ENCODE assay signal across 16 cellular contexts in genomic region chr15:62639432-62639831, GRCh38.
"Had no signal": no experiment of that assay in that cellular context is flagged by ENCODE, and none has a peak within 500 bp of the region (broad histone marks: within the 10 kb centered on the region; RNA-seq: fewer than 3 reads in every experiment).

No MANE protein-coding gene starts in this region.

- DNase-seq: cerebellar nuclear complex; dermis blood vessel endothelial cell; endodermal cell; erythroblast; islet precursor cell; left lung; mesenchymal stem cell; naive B cell; posterior cingulate gyrus; right cardiac atrium; small intestine; stimulated activated CD4-positive, alpha-beta T cell treated with anti-CD3 and anti-CD28 coated beads, Interleukin-12 subunit alpha, Interleukin-12 subunit beta, amount 100 ng/mL, for 4 hours; stimulated activated naive CD4-positive, alpha-beta T cell had no signal

- H3K27me3 Mint-ChIP-seq: type B pancreatic cell had no signal

- H3K4me3 Mint-ChIP-seq: endodermal cell, naive B cell, type B pancreatic cell had no signal

- H3K9me3 ChIP-seq: left lung, neutrophil had no signal

- H3K36me3 ChIP-seq: left lung, neutrophil had no signal

- H3K27me3 ChIP-seq: left lung had no signal

- H3K9me3 Mint-ChIP-seq: endodermal cell, naive B cell, type B pancreatic cell had no signal

- H3K27ac ChIP-seq: left lung, neutrophil had no signal

- H3K4me3 ChIP-seq: left lung, lung had no signal

- ATAC-seq: left lung had no signal

- H3K4me1 Mint-ChIP-seq: naive B cell had no signal

- H3K27ac Mint-ChIP-seq: endodermal cell, type B pancreatic cell had no signal

- H3K36me3 Mint-ChIP-seq: naive B cell, type B pancreatic cell had no signal
